8 cellular contexts compared by ENCODE assay signal in genomic region chr17:58692239-58693055, GRCh38. TPM values are rescaled to one million over a fixed set of nuclear protein-coding genes. Genes with fewer than 3 reads are reported as not detected.
A peak's percentile ranks its signal among the peaks of the same experiment; 100 is the strongest.
DNase-seq lines count a peak whose midpoint lies in the region; ATAC-seq, FAIRE-seq and TF ChIP-seq lines count a peak whose summit lies in the region.

Gene RAD51C, plus strand, starts transcription at chr17:58692602. Its CDS starts 42 bp downstream, at chr17:58692644.

- WGBS in pancreas, 2 donors, result 12 to 13% methylated on average over 50 of the region's 50 CpGs
- 15% methylated on average over 50 of the region's 50 CpGs for WGBS in thymus

- FAIRE-seq in pancreas (lab: Jason Lieb, UNC), result no peak

- H3K36me3 ChIP-seq in pancreas (no peaks in the 10 kb centered on the region), thymus (ENCODE audit: control insufficient read depth, insufficient read depth) (peaks cover 3% of the 10 kb centered on the region)

- intact Hi-C loops in Right ventricle myocardium inferior (cut with DNase I), result loop anchor here (1.0 kb wide), 1 partner anchor 174 kb away; no protein-coding TSS in a partner anchor
- intact Hi-C loops in pancreas (cut with DNase I), result no loop called here

- H3K27ac Mint-ChIP-seq in activated naive CD8-positive, alpha-beta T cell treated with anti-CD3 and anti-CD28 coated beads, Interleukin-2, amount 10 ng/mL, durations not matched to agents 7 days and 5 days, result peak within 1 kb of the TSS; percentile 96

- H3K9me3 ChIP-seq in pancreas, result no peaks in the 10 kb centered on the region
- no peaks in the 10 kb centered on the region for H3K9me3 ChIP-seq in thymus (ENCODE audit: control insufficient read depth)

- POLR2A ChIA-PET in activated naive CD8-positive, alpha-beta T cell treated with anti-CD3 and anti-CD28 coated beads, Interleukin-2, amount 10 ng/mL, durations not matched to agents 7 days and 5 days (lab: Charles Lee), result interaction anchor here (0.5 to 3.0 kb wide), 14 partner anchors 8 to 767 kb away, joined by 3 to 65 read pairs (median 3); partner anchors contain the start of genes MTMR4, PRR11 and TRIM37

- DNase-seq in GM10266 (ENCODE audit: extremely low spot score) (peak; percentile 83), NCI-H1092 treated with DMSO at 0.1 percent for 48 hours (lab: John Stamatoyannopoulos, UW) (peak; percentile 86), SW 1271 (lab: John Stamatoyannopoulos, UW) (peak; percentile 67 to 87), Right ventricle myocardium inferior (ENCODE audit: missing footprints) (peak; percentile 94), pancreas (peak; percentile 79 to 93 (median 86))
- DNase-seq in activated naive CD8-positive, alpha-beta T cell treated with anti-CD3 and anti-CD28 coated beads, Interleukin-2, amount 10 ng/mL, durations not matched to agents 7 days and 5 days, result peak; percentile 90

- peak within 1 kb of the TSS; percentile 95 for H3K4me3 Mint-ChIP-seq in activated naive CD8-positive, alpha-beta T cell treated with anti-CD3 and anti-CD28 coated beads, Interleukin-2, amount 10 ng/mL, durations not matched to agents 7 days and 5 days

- ATAC-seq in HG02588 (IDR thresholded peaks at IDR 0.05; ENCODE audit: unreplicated experiment), result peak; percentile 98
- peak; percentile 98 for ATAC-seq in activated naive CD8-positive, alpha-beta T cell treated with anti-CD3 and anti-CD28 coated beads, Interleukin-2, amount 10 ng/mL, durations not matched to agents 7 days and 5 days (ENCODE audit: low read depth)
- ATAC-seq in Right ventricle myocardium inferior, result peak; percentile 99
- peak; percentile 99 to 100 (median 100) for ATAC-seq in pancreas

- no peak for TF ChIP-seq CTCF in GM10266 (IDR thresholded peaks at IDR 0.05; ENCODE audit: control insufficient read depth, insufficient read depth, low read depth, missing control alignments)
- TF ChIP-seq CTCF in pancreas (IDR thresholded peaks at IDR 0.05), result no peak

- peak within 1 kb of the TSS; percentile 33 to 67 (median 57) for H3K4me3 ChIP-seq in pancreas
- peak within 1 kb of the TSS; percentile 81 for H3K4me3 ChIP-seq in thymus (ENCODE audit: low read length)

- H3K4me1 Mint-ChIP-seq in activated naive CD8-positive, alpha-beta T cell treated with anti-CD3 and anti-CD28 coated beads, Interleukin-2, amount 10 ng/mL, durations not matched to agents 7 days and 5 days, result peaks cover 24% of the 10 kb centered on the region

- no peaks in the 10 kb centered on the region for H3K9me3 Mint-ChIP-seq in activated naive CD8-positive, alpha-beta T cell treated with anti-CD3 and anti-CD28 coated beads, Interleukin-2, amount 10 ng/mL, durations not matched to agents 7 days and 5 days

- peaks cover 0 to 17% (median 12%) of the 10 kb centered on the region in 3 donors for H3K4me1 ChIP-seq in pancreas
- H3K4me1 ChIP-seq in thymus (ENCODE audit: control insufficient read depth, insufficient read depth, low read length), result peaks cover 7% of the 10 kb centered on the region

- H3K27me3 ChIP-seq in pancreas, result no peaks in the 10 kb centered on the region
- H3K27me3 ChIP-seq in thymus (ENCODE audit: control insufficient read depth, insufficient read depth), result no peaks in the 10 kb centered on the region

- H3K36me3 Mint-ChIP-seq in activated naive CD8-positive, alpha-beta T cell treated with anti-CD3 and anti-CD28 coated beads, Interleukin-2, amount 10 ng/mL, durations not matched to agents 7 days and 5 days, result peaks cover 15% of the 10 kb centered on the region

- H3K27ac ChIP-seq in pancreas (peak within 1 kb of the TSS; percentile 19 to 75 (median 44)), thymus (ENCODE audit: low read depth) (peak within 1 kb of the TSS; percentile 89)

- H3K27me3 Mint-ChIP-seq in activated naive CD8-positive, alpha-beta T cell treated with anti-CD3 and anti-CD28 coated beads, Interleukin-2, amount 10 ng/mL, durations not matched to agents 7 days and 5 days, result peaks cover 4% of the 10 kb centered on the region

RNA-seq across cellular contexts. Expression of gene RAD51C, which starts in this region (rescaled TPM):
- total RNA-seq in activated naive CD8-positive, alpha-beta T cell treated with anti-CD3 and anti-CD28 coated beads, Interleukin-2, amount 10 ng/mL, durations not matched to agents 7 days and 5 days, result 10 to 100 TPM; 40.0 to 45.7 TPM
- total RNA-seq in Right ventricle myocardium inferior (40.1 TPM), pancreas (1 to 10 TPM; 3.7 to 9.0 (median 7.9) TPM)
- polyA plus RNA-seq in pancreas (10 to 100 TPM in 1 of 2 donors, 1 to 10 TPM in 1; 7.9 to 12.8 TPM), thymus (31.1 TPM)

Comparison
In these comparisons a context has a peak if more than half of its experiments do, and no peak if none do; other contexts are left out.
1. Peak in every context shown above with its lines: DNase-seq, ATAC-seq, H3K4me3 ChIP-seq and H3K27ac ChIP-seq.